27 cellular contexts compared by ENCODE assay signal in the genomic region with DNA sequence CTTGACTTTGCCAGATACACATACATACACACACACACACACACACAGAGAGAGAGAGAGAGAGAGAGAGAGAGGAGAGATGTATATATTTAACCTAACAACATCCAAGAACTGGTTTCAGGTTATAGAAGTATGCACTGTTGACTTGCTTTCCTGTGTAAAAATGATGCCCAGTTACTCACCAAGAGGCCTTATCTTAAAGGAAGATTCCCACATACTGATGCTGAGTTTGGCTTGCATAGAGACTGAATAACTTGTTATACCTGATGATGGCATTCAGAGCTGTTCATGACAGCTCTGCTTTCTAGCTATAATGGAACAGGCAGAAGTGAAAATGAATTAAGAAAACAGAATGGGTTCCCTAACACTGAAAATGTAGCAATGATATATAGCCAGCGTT.
DNase-seq lines count a peak whose midpoint lies in the region; ATAC-seq, FAIRE-seq and TF ChIP-seq lines count a peak whose summit lies in the region.
"Had no signal": no experiment of that assay in that cellular context is flagged by ENCODE, and none has a peak within 500 bp of the region (broad histone marks: within the 10 kb centered on the region; RNA-seq: fewer than 3 reads in every experiment).

No MANE protein-coding gene starts in this region.

- H3K27ac ChIP-seq in OCI-LY3 (ENCODE audit: low read length) (peak overlapping the region; percentile 90; the same call in 1 of the 2 replicates), foreskin keratinocyte (no peak overlapping the region)
- H3K27ac ChIP-seq: BLaER1 treated with 17β-estradiol and CSF1 and Interleukin-3, amounts not matched to agents 10 nM and 100 nM had no signal

- H3K4me1 ChIP-seq in OCI-LY3 (ENCODE audit: low read length) (peaks cover 51% of the 10 kb centered on the region), foreskin keratinocyte (peaks cover 27% of the 10 kb centered on the region)

- POLR2A ChIA-PET in activated CD4-positive, alpha-beta T cell treated with anti-CD3 and anti-CD28 coated beads for 36 hours (lab: Charles Lee): no interaction called here

- no peak for TF ChIP-seq CTCF in OCI-LY3 (IDR thresholded peaks at IDR 0.05; ENCODE audit: low read depth, low read length)
- TF ChIP-seq CTCF in bronchial epithelial cell (IDR thresholded peaks at IDR 0.05; ENCODE audit: insufficient read depth, low read length, severe bottlenecking): no peak
- no peak for TF ChIP-seq CTCF in foreskin keratinocyte (conservative IDR thresholded peaks at IDR 0.05)

- H3K4me3 ChIP-seq in OCI-LY3 (ENCODE audit: low read length) (no peak overlapping the region), bronchial epithelial cell (ENCODE audit: low read depth, low read length) (no peak overlapping the region)
- H3K4me3 ChIP-seq: BLaER1 treated with 17β-estradiol and CSF1 and Interleukin-3, amounts not matched to agents 10 nM and 100 nM had no signal

- no peaks in the 10 kb centered on the region for H3K36me3 ChIP-seq in OCI-LY3 (replicated peaks; ENCODE audit: low read depth, low read length)
- no peaks in the 10 kb centered on the region for H3K36me3 ChIP-seq in bronchial epithelial cell (ENCODE audit: control insufficient read depth, insufficient read depth, low read length)
- H3K36me3 ChIP-seq: BLaER1 treated with 17β-estradiol and CSF1 and Interleukin-3, amounts not matched to agents 10 nM and 100 nM had no signal

- H3K27ac Mint-ChIP-seq in activated CD4-positive, alpha-beta T cell treated with anti-CD3 and anti-CD28 coated beads for 36 hours: no peak overlapping the region
- H3K27ac Mint-ChIP-seq: CD4-positive, alpha-beta memory T cell had no signal

- no peaks in the 10 kb centered on the region for H3K27me3 ChIP-seq in OCI-LY3 (ENCODE audit: low read depth, low read length)
- H3K27me3 ChIP-seq in bronchial epithelial cell (ENCODE audit: control insufficient read depth, insufficient read depth, low read length): no peaks in the 10 kb centered on the region
- H3K27me3 ChIP-seq in foreskin keratinocyte: no peaks in the 10 kb centered on the region
- H3K27me3 ChIP-seq: BLaER1 treated with 17β-estradiol and CSF1 and Interleukin-3, amounts not matched to agents 10 nM and 100 nM had no signal

- H3K9ac ChIP-seq in OCI-LY3 (ENCODE audit: low read length): no peak overlapping the region
- H3K9ac ChIP-seq: BLaER1 treated with 17β-estradiol and CSF1 and Interleukin-3, amounts not matched to agents 10 nM and 100 nM had no signal

- no peaks in the 10 kb centered on the region for H3K36me3 Mint-ChIP-seq in activated CD4-positive, alpha-beta T cell treated with anti-CD3 and anti-CD28 coated beads for 36 hours (ENCODE audit: low read depth)
- H3K36me3 Mint-ChIP-seq: CD4-positive, alpha-beta memory T cell had no signal

- no peaks in the 10 kb centered on the region for H3K27me3 Mint-ChIP-seq in activated CD4-positive, alpha-beta T cell treated with anti-CD3 and anti-CD28 coated beads for 36 hours

- H2AFZ ChIP-seq in OCI-LY3 (ENCODE audit: low read depth, low read length): peak overlapping the region; percentile 1; the same call in 1 of the 2 replicates

- CTCF ChIA-PET in activated CD4-positive, alpha-beta T cell treated with anti-CD3 and anti-CD28 coated beads for 36 hours (lab: Charles Lee): interaction anchor here (0.5 kb wide), 1 partner anchor 60 kb away, joined by 3 read pairs; no protein-coding TSS in a partner anchor

- no peaks in the 10 kb centered on the region for H4K20me1 ChIP-seq in OCI-LY3 (ENCODE audit: insufficient read depth, low read length)
- H4K20me1 ChIP-seq: BLaER1 treated with 17β-estradiol and CSF1 and Interleukin-3, amounts not matched to agents 10 nM and 100 nM had no signal

- no peak overlapping the region for H3K4me3 Mint-ChIP-seq in activated CD4-positive, alpha-beta T cell treated with anti-CD3 and anti-CD28 coated beads for 36 hours
- H3K4me3 Mint-ChIP-seq: CD4-positive, alpha-beta memory T cell had no signal

- FAIRE-seq in bronchial epithelial cell (lab: Jason Lieb, UNC): no peak
- FAIRE-seq: GM18507 had no signal

- H3K9me3 Mint-ChIP-seq in activated CD4-positive, alpha-beta T cell treated with anti-CD3 and anti-CD28 coated beads for 36 hours (ENCODE audit: low read depth): no peaks in the 10 kb centered on the region
- H3K9me3 Mint-ChIP-seq: CD4-positive, alpha-beta memory T cell had no signal

- no peaks in the 10 kb centered on the region for H3K4me1 Mint-ChIP-seq in activated CD4-positive, alpha-beta T cell treated with anti-CD3 and anti-CD28 coated beads for 36 hours
- H3K4me1 Mint-ChIP-seq: CD4-positive, alpha-beta memory T cell had no signal

- intact Hi-C loops in activated CD4-positive, alpha-beta T cell treated with anti-CD3 and anti-CD28 coated beads for 36 hours (cut with DNase I, micrococcal nuclease): no loop called here

- H3K79me2 ChIP-seq in OCI-LY3 (ENCODE audit: low read length): no peaks in the 10 kb centered on the region

- ATAC-seq in foreskin keratinocyte (no peak), HG03439 (IDR thresholded peaks at IDR 0.05; ENCODE audit: unreplicated experiment) (no peak)
- ATAC-seq in activated CD4-positive, alpha-beta T cell treated with anti-CD3 and anti-CD28 coated beads for 36 hours: no peak
- ATAC-seq: HCT116 had no signal

- peak overlapping the region; percentile 70 for H3K4me2 ChIP-seq in OCI-LY3 (ENCODE audit: low read length)
- H3K4me2 ChIP-seq: BLaER1 treated with 17β-estradiol and CSF1 and Interleukin-3, amounts not matched to agents 10 nM and 100 nM had no signal

- no peaks in the 10 kb centered on the region for H3K9me3 ChIP-seq in OCI-LY3 (ENCODE audit: insufficient read depth, low read length)
- H3K9me3 ChIP-seq: BLaER1 treated with 17β-estradiol and CSF1 and Interleukin-3, amounts not matched to agents 10 nM and 100 nM; Caco-2 had no signal

- DNase-seq in Daoy (ENCODE audit: low read depth): peak; percentile 33
- DNase-seq in bronchial epithelial cell (ENCODE audit: low read depth): peak; percentile 60
- peak; percentile 15 to 53 for DNase-seq in foreskin keratinocyte
- no peak for DNase-seq in activated CD4-positive, alpha-beta T cell treated with anti-CD3 and anti-CD28 coated beads for 36 hours
- DNase-seq in SHP77 (lab: John Stamatoyannopoulos, UW): no peak
- no peak for DNase-seq in HUDEP-2 (lab: John Stamatoyannopoulos, UW; ENCODE audit: unreplicated experiment in 76 of 76)
- DNase-seq: 8988T; Caco-2; CD4-positive, alpha-beta memory T cell; DMS 273 treated with DMSO at 0.1 percent for 48 hours; DMS79 treated with DMSO at 0.1 percent for 48 hours; GOT3; Kasumi-1; MM.1S; NCI-H1048; NCI-H1436 treated with DMSO at 0.1 percent for 48 hours; NCI-H2029; NCI-H2227 treated with DMSO at 0.1 percent for 48 hours; NCI-H510A treated with DMSO at 0.1 percent for 48 hours; NCI-H748 treated with DMSO at 0.1 percent for 48 hours; NK-92 treated with Interleukin-12 subunit alpha and Interleukin-12 subunit beta, amount 100 ng/mL, for 24 hours; Right ventricle myocardium superior had no signal

Comparison
In these comparisons a context has a peak if more than half of its experiments do, and no peak if none do; other contexts are left out.
1. DNase-seq: peak in Daoy (single experiment), bronchial epithelial cell (single experiment) and foreskin keratinocyte (2 of 2); none in activated CD4-positive, alpha-beta T cell treated with anti-CD3 and anti-CD28 coated beads for 36 hours (single experiment), SHP77 (0 of 2) and HUDEP-2 (0 of 76).